In genomic region chr3:142180761-142181362, GRCh38 we compare ENCODE assay signal across 8 cellular contexts. TPM values are rescaled to one million over a fixed set of nuclear protein-coding genes. Genes with fewer than 3 reads are reported as not detected.
A peak's percentile ranks its signal among the peaks of the same experiment; 100 is the strongest.
DNase-seq lines count a peak whose midpoint lies in the region; ATAC-seq, FAIRE-seq and TF ChIP-seq lines count a peak whose summit lies in the region.

No MANE protein-coding gene starts in this region.

- peak; percentile 40; the same call in 1 of the 2 replicates for TF ChIP-seq RAD21 in HepG2 (CRISPR knock-in tag; IDR thresholded peaks at IDR 0.05)

- H3K27ac ChIP-seq in brain microvascular endothelial cell: no peak overlapping the region
- H3K27ac ChIP-seq in HepG2 (ENCODE audit: extremely low read length, insufficient read depth, low read length): no peak overlapping the region
- no peak overlapping the region for H3K27ac ChIP-seq in upper lobe of right lung

- H3K4me2 ChIP-seq in HepG2 (ENCODE audit: low read depth, low read length): no peak overlapping the region

- DNase-seq in AG09309 (ENCODE audit: low read depth) (no peak), GM10248 (ENCODE audit: extremely low spot score) (no peak), NOMO-1 treated with DMSO at 0.1 percent for 48 hours (lab: John Stamatoyannopoulos, UW; ENCODE audit: unreplicated experiment) (peak; percentile 10), brain microvascular endothelial cell (peak; percentile 33), HepG2 (ENCODE audit: low spot score) (peak; percentile 28), upper lobe of right lung (no peak)

- no peaks in the 10 kb centered on the region for H3K27me3 ChIP-seq in brain microvascular endothelial cell (replicated peaks)
- no peaks in the 10 kb centered on the region for H3K27me3 ChIP-seq in HepG2 (ENCODE audit: control insufficient read depth in 1 of 2, insufficient read depth in 2 of 2, low read length in 2 of 2)
- H3K27me3 ChIP-seq in upper lobe of right lung: no peaks in the 10 kb centered on the region

- TF ChIP-seq EP300 in HepG2 (IDR thresholded peaks at IDR 0.05; ENCODE audit: low read depth in 2 of 2, low read length in 2 of 2) (no peak), HepG2 (CRISPR knock-in tag; IDR thresholded peaks at IDR 0.05; ENCODE audit: borderline replicate concordance) (no peak)

- no peak overlapping the region for H3K4me3 ChIP-seq in AG09309 (ENCODE audit: control insufficient read depth, low read depth, low read length)
- no peak overlapping the region for H3K4me3 ChIP-seq in brain microvascular endothelial cell (ENCODE audit: low read depth, low read length)
- H3K4me3 ChIP-seq in HepG2 (replicated peaks in 1 of 3; ENCODE audit: insufficient read depth in 1 of 3, low read depth in 2 of 3, low read length in 3 of 3): no peak overlapping the region
- H3K4me3 ChIP-seq in upper lobe of right lung: no peak overlapping the region

- POLR2A ChIA-PET in GM10248 (lab: Yijun Ruan, JAX): no interaction called here
- POLR2A ChIA-PET in HepG2 (lab: Yijun Ruan, JAX): interaction anchor here (1.1 kb wide), 1 partner anchor 99 kb away, joined by 4 read pairs; no protein-coding TSS in a partner anchor

- TF ChIP-seq CTCF in AG09309 (IDR thresholded peaks at IDR 0.05; ENCODE audit: control insufficient read depth, insufficient read depth, low read depth, low read length, missing control alignments) (peak; percentile 78), GM10248 (IDR thresholded peaks at IDR 0.05; ENCODE audit: control extremely low read depth, extremely low read depth, low read depth, missing control alignments) (peak; percentile 23), brain microvascular endothelial cell (IDR thresholded peaks at IDR 0.05; ENCODE audit: low read depth, low read length, missing control alignments) (peak; percentile 82), HepG2 (CRISPR knock-in tag; IDR thresholded peaks at IDR 0.05) (peak; percentile 55), upper lobe of right lung (IDR thresholded peaks at IDR 0.05) (peak; percentile 47)

- H2AFZ ChIP-seq in HepG2 (ENCODE audit: low read length): no peak overlapping the region

- peaks cover 22% of the 10 kb centered on the region for H3K36me3 ChIP-seq in brain microvascular endothelial cell (replicated peaks)
- H3K36me3 ChIP-seq in HepG2 (replicated peaks in 1 of 2; ENCODE audit: control insufficient read depth in 1 of 2, insufficient read depth in 2 of 2, low read length in 2 of 2): peaks cover 0 to 9% of the 10 kb centered on the region in 2 experiments; a peak in 4 of 5 replicates
- H3K36me3 ChIP-seq in upper lobe of right lung: peaks cover 14% of the 10 kb centered on the region

- intact Hi-C loops in HepG2 (cut with micrococcal nuclease; ENCODE audit: unreplicated experiment) (loop anchor here (1.0 kb wide), 1 partner anchor 99 kb away; no protein-coding TSS in a partner anchor), upper lobe of right lung (cut with DNase I) (no loop called here)

- no peak for TF ChIP-seq POLR2A in HepG2 (IDR thresholded peaks at IDR 0.05; ENCODE audit: insufficient read depth in 1 of 2, low read depth in 2 of 2, low read length in 2 of 2)

- no peaks in the 10 kb centered on the region for H3K4me1 ChIP-seq in HepG2 (ENCODE audit: insufficient read depth, low read length)
- H3K4me1 ChIP-seq in upper lobe of right lung: no peaks in the 10 kb centered on the region

- no peaks in the 10 kb centered on the region for H3K9me3 ChIP-seq in HepG2 (ENCODE audit: low read length)
- no peaks in the 10 kb centered on the region for H3K9me3 ChIP-seq in upper lobe of right lung

- no peak overlapping the region for H3K9ac ChIP-seq in HepG2 (ENCODE audit: insufficient read depth, low read depth, low read length)

- no peaks in the 10 kb centered on the region for H4K20me1 ChIP-seq in HepG2 (ENCODE audit: insufficient read depth, low read length)

- in situ Hi-C loops in brain microvascular endothelial cell (cut with HindIII; ENCODE audit: low pct_ligation_motif_present, low sequenced_read_pairs): no loop called here
- in situ Hi-C loops in HepG2 (cut with HindIII; ENCODE audit: extremely low pct_ligation_motif_present, low pct_unique_long_range_greater_than_20kb): loop anchor here (10.0 kb wide), 1 partner anchor 94 kb away; no protein-coding TSS in a partner anchor

- BruUV-seq in HepG2 (replicated peaks; lab: Mats Ljungman, UMichigan): no TSS peak

- ATAC-seq in HepG2: peak; percentile 82
- peak; percentile 66 for ATAC-seq in upper lobe of right lung
- no peak for ATAC-seq in HG02970 (IDR thresholded peaks at IDR 0.05; ENCODE audit: low FRiP score, unreplicated experiment)
- no peak for ATAC-seq in GM19395 (IDR thresholded peaks at IDR 0.05; ENCODE audit: unreplicated experiment)

- H3K79me2 ChIP-seq in HepG2 (ENCODE audit: insufficient read depth, low read length): no peaks in the 10 kb centered on the region

- peak; percentile 77 for FAIRE-seq in HepG2 (lab: Jason Lieb, UNC)

- 74% methylated on average over 6 of the region's 6 CpGs for whole genome bisulfite sequencing in HepG2 (ENCODE audit: low lambda C conversion rate)

- CTCF ChIA-PET in GM10248 (lab: Yijun Ruan, JAX): interaction anchor here (0.8 to 1.9 kb wide), 9 partner anchors 10 to 99 kb away, joined by 3 to 8 read pairs (median 3); no protein-coding TSS in a partner anchor
- CTCF ChIA-PET in HepG2 (lab: Yijun Ruan, JAX; ENCODE audit: low intra/inter-chr PET ratio, low total read pairs): interaction anchor here (0.9 to 1.4 kb wide), 2 partner anchors 99 to 218 kb away, joined by 3 to 15 read pairs; no protein-coding TSS in a partner anchor

TF ChIP-seq in HepG2, 621 proteins besides CTCF, POLR2A, EP300 and RAD21:
- TF ChIP-seq HHEX (CRISPR knock-in tag; IDR thresholded peaks at IDR 0.05) (no peak), STAG1 (CRISPR knock-in tag; IDR thresholded peaks at IDR 0.05) (peak; percentile 60), SMC3 (IDR thresholded peaks at IDR 0.05; ENCODE audit: low read length) (peak; percentile 83), RBM22 (optimal IDR thresholded peaks at IDR 0.05; ENCODE audit: low read length) (no peak)

RNA-seq across cellular contexts. Expression of gene TFDP2, which starts 31.5 kb away (rescaled TPM):
- 37.4 and 46.2 TPM in 2 replicates for total RNA-seq in HepG2 (2016; rRNA removed; fragmentation: Illumina TruSeq; extraction: Trizol)
- 29.2 and 30.3 TPM in 2 replicates for total RNA-seq in HepG2 (2016; cell fraction: cytosol; rRNA removed; fragmentation: Illumina TruSeq; extraction: Trizol; ENCODE audit: low read depth)
- total RNA-seq in HepG2 (2016; cell fraction: insoluble cytoplasmic fraction; rRNA removed; fragmentation: Illumina TruSeq; extraction: Trizol): 38.1 and 41.0 TPM in 2 replicates
- 56.1 and 67.2 TPM in 2 replicates for total RNA-seq in HepG2 (2016; cell fraction: membrane; rRNA removed; fragmentation: Illumina TruSeq; extraction: Trizol)
- total RNA-seq in HepG2 (2016; cell fraction: nucleus; rRNA removed; fragmentation: Illumina TruSeq; extraction: Trizol): 28.1 and 29.7 TPM in 2 replicates
- 9.9 and 17.9 TPM in 2 replicates for polyA plus RNA-seq in HepG2 (2011; rRNA removed)
- polyA plus RNA-seq in HepG2 (2011; cell fraction: cytosol; rRNA removed): 6.7 and 8.3 TPM in 2 replicates
- 6.3 and 7.3 TPM in 2 replicates for polyA plus RNA-seq in HepG2 (2011; cell fraction: nucleus; rRNA removed)
- polyA plus RNA-seq in HepG2 (2012): 10.4 and 16.3 TPM in 2 replicates
- 38.4 and 47.0 TPM in 2 replicates for polyA plus RNA-seq in HepG2 (2016; cell fraction: cytosol; fragmentation: Illumina TruSeq; extraction: Trizol; ENCODE audit: low read depth)
- polyA plus RNA-seq in HepG2 (2016; cell fraction: insoluble cytoplasmic fraction; fragmentation: Illumina TruSeq; extraction: Trizol; ENCODE audit: low read depth): 37.3 and 38.6 TPM in 2 replicates
- 51.0 and 53.3 TPM in 2 replicates for polyA plus RNA-seq in HepG2 (2016; cell fraction: membrane; fragmentation: Illumina TruSeq; extraction: Trizol; ENCODE audit: low read depth)
- 18.1 and 22.6 TPM in 2 replicates for polyA plus RNA-seq in HepG2 (2016; cell fraction: nucleus; fragmentation: Illumina TruSeq; extraction: Trizol; ENCODE audit: insufficient read depth, low read depth)
- polyA minus RNA-seq in HepG2 (2011; rRNA and poly(A)+ RNA removed; ENCODE audit: low replicate concordance): 17.7 and 20.8 TPM in 2 replicates
- polyA minus RNA-seq in HepG2 (2011; cell fraction: cytosol; rRNA and poly(A)+ RNA removed): 8.7 and 10.9 TPM in 2 replicates
- polyA minus RNA-seq in HepG2 (2011; cell fraction: nucleus; rRNA and poly(A)+ RNA removed): 15.8 and 16.4 TPM in 2 replicates
- 26.7 TPM for total RNA-seq in upper lobe of right lung

RNA-seq across cellular contexts. Expression of gene GK5, which starts 44.5 kb away (rescaled TPM):
- 11.0 and 12.9 TPM in 2 replicates for total RNA-seq in HepG2 (2016; rRNA removed; fragmentation: Illumina TruSeq; extraction: Trizol)
- total RNA-seq in HepG2 (2016; cell fraction: cytosol; rRNA removed; fragmentation: Illumina TruSeq; extraction: Trizol; ENCODE audit: low read depth): 3.3 and 3.7 TPM in 2 replicates
- 9.1 and 13.1 TPM in 2 replicates for total RNA-seq in HepG2 (2016; cell fraction: insoluble cytoplasmic fraction; rRNA removed; fragmentation: Illumina TruSeq; extraction: Trizol)
- total RNA-seq in HepG2 (2016; cell fraction: membrane; rRNA removed; fragmentation: Illumina TruSeq; extraction: Trizol): 2.8 and 4.4 TPM in 2 replicates
- 17.6 and 20.5 TPM in 2 replicates for total RNA-seq in HepG2 (2016; cell fraction: nucleus; rRNA removed; fragmentation: Illumina TruSeq; extraction: Trizol)
- polyA plus RNA-seq in HepG2 (2011; rRNA removed): 7.1 and 7.9 TPM in 2 replicates
- polyA plus RNA-seq in HepG2 (2011; cell fraction: cytosol; rRNA removed): 1.4 and 1.9 TPM in 2 replicates
- polyA plus RNA-seq in HepG2 (2011; cell fraction: nucleus; rRNA removed): 12.3 and 18.5 TPM in 2 replicates
- polyA plus RNA-seq in HepG2 (2012): 4.1 and 5.6 TPM in 2 replicates
- polyA plus RNA-seq in HepG2 (2016; cell fraction: cytosol; fragmentation: Illumina TruSeq; extraction: Trizol; ENCODE audit: low read depth): 1.2 and 2.0 TPM in 2 replicates
- polyA plus RNA-seq in HepG2 (2016; cell fraction: insoluble cytoplasmic fraction; fragmentation: Illumina TruSeq; extraction: Trizol; ENCODE audit: low read depth): 4.5 and 5.9 TPM in 2 replicates
- polyA plus RNA-seq in HepG2 (2016; cell fraction: membrane; fragmentation: Illumina TruSeq; extraction: Trizol; ENCODE audit: low read depth): 0.74 and 2.3 TPM in 2 replicates
- polyA plus RNA-seq in HepG2 (2016; cell fraction: nucleus; fragmentation: Illumina TruSeq; extraction: Trizol; ENCODE audit: insufficient read depth, low read depth): 24.4 and 24.6 TPM in 2 replicates
- polyA minus RNA-seq in HepG2 (2011; rRNA and poly(A)+ RNA removed; ENCODE audit: low replicate concordance): 2.5 and 6.1 TPM in 2 replicates
- 1.6 and 4.3 TPM in 2 replicates for polyA minus RNA-seq in HepG2 (2011; cell fraction: cytosol; rRNA and poly(A)+ RNA removed)
- 19.1 and 23.4 TPM in 2 replicates for polyA minus RNA-seq in HepG2 (2011; cell fraction: nucleus; rRNA and poly(A)+ RNA removed)
- total RNA-seq in upper lobe of right lung: 17.7 TPM

Comparison
In these comparisons a context has a peak if more than half of its experiments do, and no peak if none do; other contexts are left out.
1. DNase-seq: peak in NOMO-1 treated with DMSO at 0.1 percent for 48 hours (single experiment), brain microvascular endothelial cell (single experiment) and HepG2 (single experiment); none in AG09309 (single experiment), GM10248 (single experiment) and upper lobe of right lung (single experiment).
2. CTCF ChIP-seq: peak in every context shown above with its lines; median percentile 82 in brain microvascular endothelial cell; 78 in AG09309; 55 in HepG2; 47 in upper lobe of right lung; 23 in GM10248.
3. ATAC-seq: peak in HepG2 (single experiment) and upper lobe of right lung (single experiment); none in HG02970 (single experiment) and GM19395 (single experiment).